ENCODE assay signal across 8 cellular contexts in the genomic region with DNA sequence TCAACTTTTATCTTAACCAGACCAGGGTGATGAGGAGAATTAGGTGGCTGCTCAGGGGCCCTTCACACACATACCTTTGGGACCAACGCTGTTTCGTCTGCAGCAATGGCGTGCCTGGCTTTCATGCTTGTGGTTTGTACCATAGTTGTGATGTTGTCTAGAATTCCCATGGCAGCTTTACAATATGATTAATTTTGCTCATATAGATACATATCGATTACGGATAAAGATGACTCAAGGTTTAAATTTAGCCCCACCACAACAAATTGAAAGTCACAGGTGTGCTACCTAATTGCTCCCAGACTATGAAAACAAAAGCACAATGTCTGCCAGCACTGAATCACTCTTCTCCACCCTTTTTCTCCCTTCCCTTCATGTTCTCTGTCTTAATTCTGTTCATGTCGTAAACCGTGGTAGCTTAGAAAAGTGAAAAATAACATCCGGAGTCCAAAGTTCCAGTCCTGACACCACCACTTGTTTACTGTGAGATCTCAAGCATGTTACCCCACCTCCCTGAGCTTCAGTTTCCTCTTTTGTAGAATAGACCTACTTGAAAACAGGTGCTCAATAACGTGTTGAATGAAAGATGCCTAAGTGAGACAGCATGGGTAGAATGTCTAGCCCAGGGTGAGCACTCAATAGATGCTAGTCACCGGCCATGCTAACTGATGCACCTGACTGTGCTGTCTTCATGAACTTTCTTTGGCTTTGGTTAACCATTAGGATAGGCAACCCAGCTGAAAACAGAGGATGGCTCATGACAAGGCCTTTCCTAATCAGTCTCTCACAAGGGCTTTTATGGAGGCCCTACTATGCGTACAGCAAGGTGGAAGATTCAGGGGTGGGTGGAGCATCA. TPM values are rescaled to one million over a fixed set of nuclear protein-coding genes. Genes with fewer than 3 reads are reported as not detected.
DNase-seq lines count a peak whose midpoint lies in the region; ATAC-seq lines count a peak whose summit lies in the region.
"Had no signal": no experiment of that assay in that cellular context is flagged by ENCODE, and none has a peak within 500 bp of the region (broad histone marks: within the 10 kb centered on the region; RNA-seq: fewer than 3 reads in every experiment).

No MANE protein-coding gene starts in this region.

- ATAC-seq in GM19025 (IDR thresholded peaks at IDR 0.05; ENCODE audit: low read depth, unreplicated experiment), result peak; percentile 73
- peak; percentile 49 for ATAC-seq in GM21825 (IDR thresholded peaks at IDR 0.05; ENCODE audit: unreplicated experiment)
- peak; percentile 45 for ATAC-seq in HG03457 (IDR thresholded peaks at IDR 0.05; ENCODE audit: unreplicated experiment)
- ATAC-seq: activated CD8-positive, alpha-beta T cell treated with anti-CD3 and anti-CD28 coated beads for 36 hours had no signal

- H3K9me3 ChIP-seq in muscle layer of duodenum (ENCODE audit: control insufficient read depth in 1 of 2, low read length in 2 of 2), result no peaks in the 10 kb centered on the region

- H3K36me3 ChIP-seq in muscle layer of duodenum (ENCODE audit: control insufficient read depth in 1 of 2, insufficient read depth in 2 of 2, low read length in 2 of 2), result no peaks in the 10 kb centered on the region

- H3K4me3 ChIP-seq in muscle layer of duodenum (ENCODE audit: low read depth in 1 of 2, low read length in 2 of 2), result no peak overlapping the region

- H3K27me3 ChIP-seq in muscle layer of duodenum (ENCODE audit: low read depth, low read length), result no peaks in the 10 kb centered on the region

- H3K4me1 ChIP-seq in muscle layer of duodenum (ENCODE audit: control insufficient read depth in 1 of 2, insufficient read depth in 2 of 2, low read length in 2 of 2), result no peaks in the 10 kb centered on the region

- peak overlapping the region; percentile 21 for H3K27ac ChIP-seq in muscle layer of duodenum (ENCODE audit: low read length)

- intact Hi-C loops in posterior vena cava (cut with DNase I), result no loop called here

- DNase-seq in activated CD8-positive, alpha-beta memory T cell treated with anti-CD3 and anti-CD28 coated beads, Interleukin-2, amount 50 U/mL, for 48 hours, result no peak
- DNase-seq in NCI-H446 (lab: John Stamatoyannopoulos, UW) (no peak), posterior vena cava (ENCODE audit: low spot score) (no peak)
- DNase-seq: activated CD8-positive, alpha-beta T cell treated with anti-CD3 and anti-CD28 coated beads for 36 hours had no signal

RNA-seq across cellular contexts. Expression of a gene that starts 22.1 kb away (rescaled TPM):
- total RNA-seq in posterior vena cava, result 100 to 1,000 TPM; 120 to 219 TPM
